In genomic region chr17:8041249-8041928, GRCh38 we compare ENCODE assay signal across 8 cellular contexts.
DNase-seq lines count a peak whose midpoint lies in the region; ATAC-seq and TF ChIP-seq lines count a peak whose summit lies in the region.

No MANE protein-coding gene starts in this region.

- H3K27me3 ChIP-seq in neutrophil = peaks cover 46% of the 10 kb centered on the region

- no peaks in the 10 kb centered on the region for H3K9me3 ChIP-seq in neutrophil

- ATAC-seq in HG03469 (IDR thresholded peaks at IDR 0.05; ENCODE audit: unreplicated experiment) = no peak

- no peak overlapping the region for H3K4me3 ChIP-seq in GM12875 (ENCODE audit: low read depth, low read length)
- H3K4me3 ChIP-seq in foreskin fibroblast (ENCODE audit: low read depth in 1 of 2, low read length in 2 of 2) = no peak overlapping the region
- peak overlapping the region in 1 of 2 experiments; percentile 19 for H3K4me3 ChIP-seq in neutrophil (ENCODE audit: low read depth in 1 of 2, low read length in 1 of 2)

- H3K4me1 ChIP-seq in neutrophil (ENCODE audit: control insufficient read depth in 1 of 2, insufficient read depth in 1 of 2, low read depth in 1 of 2, low read length in 1 of 2) = peaks cover 22 to 35% of the 10 kb centered on the region in 2 experiments

- peak; percentile 68 for DNase-seq in AG08396 (ENCODE audit: low spot score)
- DNase-seq in NCI-H526 treated with DMSO at 0.1 percent for 48 hours (lab: John Stamatoyannopoulos, UW) = peak; percentile 7
- peak; percentile 45 for DNase-seq in activated T-cell treated with anti-CD3 and anti-CD28 coated beads for 48 hours (ENCODE audit: low read depth)
- DNase-seq in foreskin fibroblast = peak; percentile 64 to 78
- no peak for DNase-seq in NCI-H345 treated with DMSO at 0.1 percent for 48 hours (lab: John Stamatoyannopoulos, UW; ENCODE audit: unreplicated experiment)

- TF ChIP-seq CTCF in GM12875 (IDR thresholded peaks at IDR 0.05; ENCODE audit: borderline replicate concordance, insufficient read depth, low read depth, low read length) (peak; percentile 48), foreskin fibroblast (IDR thresholded peaks at IDR 0.05; ENCODE audit: low read depth, low read length) (peak; percentile 50), neutrophil (IDR thresholded peaks at IDR 0.05) (peak; percentile 28)

- H3K36me3 ChIP-seq in neutrophil = no peaks in the 10 kb centered on the region

- peak overlapping the region; percentile 68 for H3K27ac ChIP-seq in neutrophil
